In genomic region chr12:118373628-118374027, GRCh38 we compare ENCODE assay signal across 8 cellular contexts. TPM values are rescaled to one million over a fixed set of nuclear protein-coding genes. Genes with fewer than 3 reads are reported as not detected.
DNase-seq lines count a peak whose midpoint lies in the region; ATAC-seq and TF ChIP-seq lines count a peak whose summit lies in the region.

No MANE protein-coding gene starts in this region.

- intact Hi-C loops in ascending aorta (cut with DNase I) (loop anchor here (1.0 to 2.0 kb wide), 3 partner anchors 191 to 357 kb away; partner anchors contain the start of gene RFC5), right lobe of liver (cut with DNase I) (loop anchor here (10.0 kb wide), 2 partner anchors 189 to 249 kb away; no protein-coding TSS in a partner anchor), tibial artery (cut with DNase I; ENCODE audit: low total_unique reads) (loop anchor here (10.0 kb wide), 2 partner anchors 239 to 499 kb away; partner anchors contain the start of gene PEBP1)

- no peak for TF ChIP-seq CTCF in ascending aorta (IDR thresholded peaks at IDR 0.05)
- TF ChIP-seq CTCF in right lobe of liver (IDR thresholded peaks at IDR 0.05), result no peak
- no peak for TF ChIP-seq CTCF in tibial artery (IDR thresholded peaks at IDR 0.05)

- H3K36me3 Mint-ChIP-seq in activated T-cell treated with anti-CD3 and anti-CD28 coated beads, Interleukin-2, amount 50 U/mL, for 24 hours (ENCODE audit: low read depth), result peaks cover 10% of the 10 kb centered on the region

- 22% methylated on average over 5 of the region's 5 CpGs for WGBS in right lobe of liver (ENCODE audit: insufficient coverage, low coverage, low lambda C conversion rate, missing lambda C conversion rate)

- DNase-seq in activated T-cell treated with anti-CD3 and anti-CD28 coated beads, Interleukin-2, amount 50 U/mL, for 24 hours, result no peak
- no peak for DNase-seq in activated T-cell treated with anti-CD3 and anti-CD28 coated beads, Interleukin-2, amount 50 U/mL, for 48 hours
- DNase-seq in ascending aorta (ENCODE audit: low spot score in 2 of 2) (no peak), right lobe of liver (peak in 1 of 3 donors; percentile 83), tibial artery (no peak), NCI-H226 (no peak)

- peak overlapping the region; percentile 94 for H3K27ac Mint-ChIP-seq in activated T-cell treated with anti-CD3 and anti-CD28 coated beads, Interleukin-2, amount 50 U/mL, for 24 hours

- ATAC-seq in right lobe of liver, result peak; percentile 46 to 59 (median 50)
- ATAC-seq in GM18519 (IDR thresholded peaks at IDR 0.05; ENCODE audit: low FRiP score, unreplicated experiment), result no peak
- no peak for ATAC-seq in HG02973 (IDR thresholded peaks at IDR 0.05; ENCODE audit: unreplicated experiment)

- peaks cover 51% of the 10 kb centered on the region for H3K4me1 Mint-ChIP-seq in activated T-cell treated with anti-CD3 and anti-CD28 coated beads, Interleukin-2, amount 50 U/mL, for 24 hours (ENCODE audit: low read depth)

- peaks cover 2 to 19% of the 10 kb centered on the region in 2 donors for H3K4me1 ChIP-seq in ascending aorta
- H3K4me1 ChIP-seq in right lobe of liver, result peaks cover 0 to 25% (median 3%) of the 10 kb centered on the region in 4 donors
- H3K4me1 ChIP-seq in tibial artery, result peaks cover 5 to 66% (median 41%) of the 10 kb centered on the region in 4 donors

- peak overlapping the region; percentile 70 to 96 for H3K4me3 ChIP-seq in ascending aorta
- peak overlapping the region; percentile 54 to 92 (median 87) for H3K4me3 ChIP-seq in right lobe of liver
- H3K4me3 ChIP-seq in tibial artery, result peak overlapping the region; percentile 83 to 93

- no peaks in the 10 kb centered on the region for H3K27me3 Mint-ChIP-seq in activated T-cell treated with anti-CD3 and anti-CD28 coated beads, Interleukin-2, amount 50 U/mL, for 24 hours

- H3K9me3 ChIP-seq in ascending aorta (no peaks in the 10 kb centered on the region), right lobe of liver (no peaks in the 10 kb centered on the region), tibial artery (no peaks in the 10 kb centered on the region)

- peak overlapping the region; percentile 73 to 95 for H3K27ac ChIP-seq in ascending aorta
- peak overlapping the region; percentile 94 to 98 (median 95) for H3K27ac ChIP-seq in right lobe of liver
- peak overlapping the region; percentile 72 to 88 for H3K27ac ChIP-seq in tibial artery

- TF ChIP-seq POLR2A in right lobe of liver (IDR thresholded peaks at IDR 0.05), result no peak

- H3K36me3 ChIP-seq in ascending aorta, result peaks cover under 1 to 1% of the 10 kb centered on the region in 2 donors
- no peaks in the 10 kb centered on the region for H3K36me3 ChIP-seq in right lobe of liver
- peaks cover 0 to 3% (median 0%) of the 10 kb centered on the region in 3 donors for H3K36me3 ChIP-seq in tibial artery

- H3K9me3 Mint-ChIP-seq in activated T-cell treated with anti-CD3 and anti-CD28 coated beads, Interleukin-2, amount 50 U/mL, for 24 hours, result no peaks in the 10 kb centered on the region

- H3K4me3 Mint-ChIP-seq in activated T-cell treated with anti-CD3 and anti-CD28 coated beads, Interleukin-2, amount 50 U/mL, for 24 hours, result peak overlapping the region; percentile 90

- H3K27me3 ChIP-seq in ascending aorta (no peaks in the 10 kb centered on the region), right lobe of liver (no peaks in the 10 kb centered on the region), tibial artery (no peaks in the 10 kb centered on the region)

RNA-seq across cellular contexts. Expression of gene TAOK3, which starts 0.9 kb away (rescaled TPM):
- total RNA-seq in ascending aorta (39.3 TPM), right lobe of liver (10 to 100 TPM; 12.2 to 21.9 (median 17.7) TPM)

RNA-seq across cellular contexts. Expression of gene SUDS3, which starts 2.7 kb away (rescaled TPM):
- total RNA-seq in ascending aorta (8.0 TPM), right lobe of liver (10 to 100 TPM in 5 of 6 experiments, 1 to 10 TPM in 1; 9.7 to 15.9 (median 13.6) TPM)

Comparison
In these comparisons a context has a peak if more than half of its experiments do, and no peak if none do; other contexts are left out.
1. ATAC-seq: peak in right lobe of liver (4 of 4); none in GM18519 (single experiment) and HG02973 (single experiment).
2. Peak in every context shown above with its lines, with median percentiles within 50 percentile points of each other: H3K27ac ChIP-seq and H3K4me3 ChIP-seq.